ENCODE assay signal across 8 cellular contexts in genomic region chr1:156660752-156661112, GRCh38. TPM values are rescaled to one million over a fixed set of nuclear protein-coding genes. Genes with fewer than 3 reads are reported as not detected.
A peak's percentile ranks its signal among the peaks of the same experiment; 100 is the strongest.
DNase-seq lines count a peak whose midpoint lies in the region; ATAC-seq and TF ChIP-seq lines count a peak whose summit lies in the region.

No MANE protein-coding gene starts in this region.

- no peak overlapping the region for H3K27ac ChIP-seq in CD4-positive, CD25-positive, alpha-beta regulatory T cell (ENCODE audit: insufficient read depth, low read length, poor library complexity, severe bottlenecking)
- peak overlapping the region; percentile 82 for H3K27ac ChIP-seq in colonic mucosa
- no peak overlapping the region for H3K27ac ChIP-seq in neural progenitor cell

- peak overlapping the region; percentile 64 for H3K4me2 ChIP-seq in neural progenitor cell

- H3K27me3 Mint-ChIP-seq in CD4-positive, CD25-positive, alpha-beta regulatory T cell: peaks cover 35% of the 10 kb centered on the region
- H3K27me3 Mint-ChIP-seq in neural progenitor cell (ENCODE audit: insufficient read depth, low read depth): peaks cover 27% of the 10 kb centered on the region

- H3K4me1 Mint-ChIP-seq in CD4-positive, CD25-positive, alpha-beta regulatory T cell: peaks cover 0 to 60% (median 23%) of the 10 kb centered on the region in 4 donors
- H3K4me1 Mint-ChIP-seq in neural progenitor cell: peaks cover 73% of the 10 kb centered on the region

- H4K20me1 ChIP-seq in neural progenitor cell (ENCODE audit: low read depth): peaks cover 14% of the 10 kb centered on the region

- H3K4me3 Mint-ChIP-seq in CD4-positive, CD25-positive, alpha-beta regulatory T cell: peak overlapping the region in 1 of 4 donors; percentile 21
- peak overlapping the region; percentile 74 for H3K4me3 Mint-ChIP-seq in neural progenitor cell

- no peak for ATAC-seq in CD4-positive, CD25-positive, alpha-beta regulatory T cell (ENCODE audit: low read depth in 2 of 2)
- ATAC-seq in GM18502 (IDR thresholded peaks at IDR 0.05; ENCODE audit: poor library complexity, unreplicated experiment): no peak

- H3K9me3 ChIP-seq in CD4-positive, CD25-positive, alpha-beta regulatory T cell (ENCODE audit: control insufficient read depth in 2 of 2, low read length in 2 of 2): no peaks in the 10 kb centered on the region
- H3K9me3 ChIP-seq in colonic mucosa (no peaks in the 10 kb centered on the region), neural progenitor cell (ENCODE audit: low read depth) (no peaks in the 10 kb centered on the region)

- H3K27ac Mint-ChIP-seq in CD4-positive, CD25-positive, alpha-beta regulatory T cell: peak overlapping the region in 2 of 3 donors; percentile 43 to 71
- peak overlapping the region; percentile 99 for H3K27ac Mint-ChIP-seq in neural progenitor cell

- H3K4me3 ChIP-seq in CD4-positive, CD25-positive, alpha-beta regulatory T cell (ENCODE audit: low read depth, low read length): no peak overlapping the region
- peak overlapping the region; percentile 79 for H3K4me3 ChIP-seq in Jurkat, Clone E6-1 (ENCODE audit: low read length)
- H3K4me3 ChIP-seq in colonic mucosa (peak overlapping the region; percentile 30), neural progenitor cell (no peak overlapping the region)

- H3K9ac ChIP-seq in colonic mucosa (ENCODE audit: low read depth in 2 of 2, low read length in 2 of 2) (peak overlapping the region; percentile 65 to 82), neural progenitor cell (no peak overlapping the region)

- intact Hi-C loops in colonic mucosa (cut with DNase I): no loop called here

- H3F3A ChIP-seq in neural progenitor cell (ENCODE audit: low read depth): peaks cover 48% of the 10 kb centered on the region

- no peaks in the 10 kb centered on the region for H3K79me2 ChIP-seq in neural progenitor cell (ENCODE audit: low read depth)

- no peak for DNase-seq in CD4-positive, CD25-positive, alpha-beta regulatory T cell
- no peak for DNase-seq in Jurkat, Clone E6-1 (ENCODE audit: low read depth, low spot score)
- DNase-seq in colonic mucosa (no peak), neural progenitor cell (ENCODE audit: low spot score) (no peak), ureter (ENCODE audit: low spot score) (no peak), NCI-H1436 treated with DMSO at 0.1 percent for 48 hours (lab: John Stamatoyannopoulos, UW) (no peak), NCI-H1092 treated with DMSO at 0.1 percent for 48 hours (lab: John Stamatoyannopoulos, UW) (no peak)

- H3K36me3 ChIP-seq in CD4-positive, CD25-positive, alpha-beta regulatory T cell (ENCODE audit: control insufficient read depth, insufficient read depth, low read length): no peaks in the 10 kb centered on the region
- H3K36me3 ChIP-seq in colonic mucosa: no peaks in the 10 kb centered on the region
- no peaks in the 10 kb centered on the region for H3K36me3 ChIP-seq in neural progenitor cell

- H3K36me3 Mint-ChIP-seq in CD4-positive, CD25-positive, alpha-beta regulatory T cell: no peaks in the 10 kb centered on the region
- no peaks in the 10 kb centered on the region for H3K36me3 Mint-ChIP-seq in neural progenitor cell

- peaks cover 4% of the 10 kb centered on the region for H3K27me3 ChIP-seq in CD4-positive, CD25-positive, alpha-beta regulatory T cell (ENCODE audit: control insufficient read depth, insufficient read depth, low read length)
- H3K27me3 ChIP-seq in colonic mucosa (no peaks in the 10 kb centered on the region), neural progenitor cell (peaks cover 41% of the 10 kb centered on the region)

- peaks cover 0 to 2% (median 0%) of the 10 kb centered on the region in 7 donors for H3K9me3 Mint-ChIP-seq in CD4-positive, CD25-positive, alpha-beta regulatory T cell
- no peaks in the 10 kb centered on the region for H3K9me3 Mint-ChIP-seq in neural progenitor cell

- no peak for TF ChIP-seq CTCF in colonic mucosa (IDR thresholded peaks at IDR 0.05)
- no peak for TF ChIP-seq CTCF in neural progenitor cell (IDR thresholded peaks at IDR 0.05)

- peaks cover 48% of the 10 kb centered on the region for H3K4me1 ChIP-seq in CD4-positive, CD25-positive, alpha-beta regulatory T cell (ENCODE audit: control insufficient read depth, insufficient read depth, low read length, poor library complexity, severe bottlenecking)
- H3K4me1 ChIP-seq in colonic mucosa (peaks cover 39% of the 10 kb centered on the region), neural progenitor cell (peaks cover 64% of the 10 kb centered on the region)

- no peak overlapping the region for H2AFZ ChIP-seq in neural progenitor cell (replicated peaks)

RNA-seq across cellular contexts. Expression of gene NES, which starts 16.5 kb away (rescaled TPM):
- total RNA-seq in CD4-positive, CD25-positive, alpha-beta regulatory T cell: 0.10 TPM
- polyA plus RNA-seq in CD4-positive, CD25-positive, alpha-beta regulatory T cell: not detected
- not detected for polyA plus RNA-seq in Jurkat, Clone E6-1 (2012; ENCODE audit: insufficient read depth, insufficient read length)
- total RNA-seq in colonic mucosa (1 to 10 TPM; 5.3 to 8.1 TPM), neural progenitor cell (ENCODE audit: low replicate concordance) (83.8 and 219 TPM in 2 replicates), ureter (42.4 TPM)

RNA-seq across cellular contexts. Expression of gene BCAN, which starts 18.8 kb away (rescaled TPM):
- total RNA-seq in CD4-positive, CD25-positive, alpha-beta regulatory T cell: not detected
- polyA plus RNA-seq in CD4-positive, CD25-positive, alpha-beta regulatory T cell: not detected
- not detected for polyA plus RNA-seq in Jurkat, Clone E6-1 (2012; ENCODE audit: insufficient read depth, insufficient read length)
- total RNA-seq in colonic mucosa (under 1 TPM in 1 of 2 donors, not detected in 1; 0.37 TPM), neural progenitor cell (ENCODE audit: low replicate concordance) (0.46 TPM in 1 of 2 replicates, not detected in the other), ureter (1.1 TPM)

RNA-seq across cellular contexts. Expression of gene HAPLN2, which starts 41.5 kb away (rescaled TPM):
- total RNA-seq in CD4-positive, CD25-positive, alpha-beta regulatory T cell: not detected
- not detected for polyA plus RNA-seq in CD4-positive, CD25-positive, alpha-beta regulatory T cell
- not detected for polyA plus RNA-seq in Jurkat, Clone E6-1 (2012; ENCODE audit: insufficient read depth, insufficient read length)
- total RNA-seq in colonic mucosa (under 1 TPM in 1 of 2 donors, not detected in 1; 0.96 TPM), neural progenitor cell (ENCODE audit: low replicate concordance) (0.65 TPM in 1 of 2 replicates, not detected in the other), ureter (5.6 TPM)

RNA-seq across cellular contexts. Expression of gene CRABP2, which starts 44.7 kb away (rescaled TPM):
- 5.1 TPM for total RNA-seq in CD4-positive, CD25-positive, alpha-beta regulatory T cell
- polyA plus RNA-seq in CD4-positive, CD25-positive, alpha-beta regulatory T cell: not detected
- 1.9 TPM for polyA plus RNA-seq in Jurkat, Clone E6-1 (2012; ENCODE audit: insufficient read depth, insufficient read length)
- 1 to 10 TPM; 1.2 to 1.4 TPM for total RNA-seq in colonic mucosa
- 110 and 156 TPM in 2 replicates for total RNA-seq in neural progenitor cell (ENCODE audit: low replicate concordance)
- total RNA-seq in ureter: 229 TPM

RNA-seq across cellular contexts. Expression of gene GPATCH4, which starts 59.5 kb away (rescaled TPM):
- total RNA-seq in CD4-positive, CD25-positive, alpha-beta regulatory T cell: 27.5 TPM
- 10 to 100 TPM; 20.2 to 34.6 (median 27.6) TPM for polyA plus RNA-seq in CD4-positive, CD25-positive, alpha-beta regulatory T cell
- 58.7 TPM for polyA plus RNA-seq in Jurkat, Clone E6-1 (2012; ENCODE audit: insufficient read depth, insufficient read length)
- total RNA-seq in colonic mucosa (10 to 100 TPM; 12.3 to 31.3 TPM), neural progenitor cell (ENCODE audit: low replicate concordance) (17.2 and 18.6 TPM in 2 replicates), ureter (42.5 TPM)

Comparison
In these comparisons a context has a peak if more than half of its experiments do, and no peak if none do; other contexts are left out.
1. H3K4me3 ChIP-seq: peak in Jurkat, Clone E6-1 (single experiment) and colonic mucosa (single experiment); none in CD4-positive, CD25-positive, alpha-beta regulatory T cell (single experiment) and neural progenitor cell (single experiment).